ENCODE assay signal across 15 cellular contexts in the genomic region with DNA sequence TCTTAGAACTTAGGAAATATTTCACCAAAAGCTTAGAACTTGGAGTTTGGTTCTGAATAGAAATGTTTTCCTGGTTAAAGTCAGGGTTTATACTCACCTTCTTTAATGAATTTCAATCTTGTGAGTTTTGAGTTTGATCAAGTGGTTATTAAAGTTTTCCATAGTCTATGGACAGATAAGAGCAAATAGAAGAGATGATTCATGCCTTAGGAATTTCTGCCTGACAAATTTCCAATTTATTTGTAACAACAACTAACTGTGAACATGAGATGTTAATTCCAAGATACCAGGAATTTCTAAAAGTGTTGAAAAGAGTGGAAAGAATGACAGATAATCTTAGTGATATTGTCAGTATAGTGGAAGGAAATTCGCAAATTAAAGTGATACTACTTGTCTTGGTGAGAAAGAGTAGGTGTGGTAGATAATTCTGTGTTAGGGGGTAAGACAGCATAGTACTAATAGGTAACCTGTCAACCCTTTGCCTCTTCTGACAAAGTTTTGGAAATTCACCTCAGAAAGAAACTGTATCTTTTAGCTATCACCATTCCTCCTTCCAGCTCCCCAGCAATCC.
DNase-seq lines count a peak whose midpoint lies in the region; ATAC-seq and TF ChIP-seq lines count a peak whose summit lies in the region.
"Had no signal": no experiment of that assay in that cellular context is flagged by ENCODE, and none has a peak within 500 bp of the region (broad histone marks: within the 10 kb centered on the region; RNA-seq: fewer than 3 reads in every experiment).

No MANE protein-coding gene starts in this region.

- H3K36me3 Mint-ChIP-seq in activated CD4-positive, alpha-beta T cell treated with anti-CD3 and anti-CD28 coated beads, Interleukin-2, amount 10 ng/mL, durations not matched to agents 24 days and 14 days (ENCODE audit: low read depth): peaks cover 74% of the 10 kb centered on the region
- H3K36me3 Mint-ChIP-seq in osteocyte (ENCODE audit: unreplicated experiment): peaks cover 48% of the 10 kb centered on the region
- H3K36me3 Mint-ChIP-seq in CD4-positive, alpha-beta T cell (ENCODE audit: low read depth): peaks cover 92% of the 10 kb centered on the region

- no peaks in the 10 kb centered on the region for H3K9me2 ChIP-seq in PC-3 (replicated peaks; ENCODE audit: low read length)

- intact Hi-C loops in activated CD4-positive, alpha-beta T cell treated with anti-CD3 and anti-CD28 coated beads, Interleukin-2, amount 10 ng/mL, durations not matched to agents 24 days and 14 days (cut with micrococcal nuclease): no loop called here
- intact Hi-C loops in PC-3 (cut with micrococcal nuclease): no loop called here
- intact Hi-C loops in CD4-positive, alpha-beta T cell (cut with DNase I, micrococcal nuclease): no loop called here

- no peaks in the 10 kb centered on the region for H3K79me2 ChIP-seq in PC-3 (ENCODE audit: low read length)

- H3K4me1 Mint-ChIP-seq in activated CD4-positive, alpha-beta T cell treated with anti-CD3 and anti-CD28 coated beads, Interleukin-2, amount 10 ng/mL, durations not matched to agents 24 days and 14 days: peaks cover 6% of the 10 kb centered on the region
- peaks cover 18% of the 10 kb centered on the region for H3K4me1 Mint-ChIP-seq in osteocyte (ENCODE audit: unreplicated experiment)
- no peaks in the 10 kb centered on the region for H3K4me1 Mint-ChIP-seq in CD4-positive, alpha-beta T cell (ENCODE audit: low read depth)
- H3K4me1 Mint-ChIP-seq: nephron progenitor cell had no signal

- H2AFZ ChIP-seq in PC-3 (ENCODE audit: low read length): no peak overlapping the region

- peaks cover 26% of the 10 kb centered on the region; the same call in 1 of the 2 replicates for H3K36me3 ChIP-seq in PC-3 (ENCODE audit: low read depth, low read length)

- ATAC-seq in PC-3 (peak; percentile 54), GM19463 (IDR thresholded peaks at IDR 0.05; ENCODE audit: unreplicated experiment) (no peak)
- no peak for ATAC-seq in CD4-positive, alpha-beta T cell (ENCODE audit: poor library complexity)
- ATAC-seq: esophagus mucosa had no signal

- H3K9me3 ChIP-seq in PC-3 (ENCODE audit: low read length): no peaks in the 10 kb centered on the region
- peaks cover 7% of the 10 kb centered on the region for H3K9me3 ChIP-seq in CD4-positive, alpha-beta T cell (ENCODE audit: control insufficient read depth, low read length)
- H3K9me3 ChIP-seq: HAP-1 had no signal

- H3K4me1 ChIP-seq in PC-3 (ENCODE audit: insufficient read depth, low read length): peaks cover 10% of the 10 kb centered on the region; the same call in 1 of the 2 replicates
- H3K4me1 ChIP-seq: HAP-1 had no signal

- no peaks in the 10 kb centered on the region for H3K27me3 ChIP-seq in PC-3 (ENCODE audit: low read length)
- no peaks in the 10 kb centered on the region for H3K27me3 ChIP-seq in CD4-positive, alpha-beta T cell (ENCODE audit: control insufficient read depth, insufficient read depth, low read length)
- H3K27me3 ChIP-seq: tibial nerve had no signal

- TF ChIP-seq CTCF in PC-3 (conservative IDR thresholded peaks at IDR 0.05; ENCODE audit: low read depth, low read length) (no peak), epithelial cell of proximal tubule (conservative IDR thresholded peaks at IDR 0.05; ENCODE audit: low read depth, low read length) (no peak), osteocyte (IDR thresholded peaks at IDR 0.05) (no peak)
- no peak for TF ChIP-seq CTCF in CD4-positive, alpha-beta T cell (IDR thresholded peaks at IDR 0.05)

- BruUV-seq in PC-3 (replicated peaks; lab: Mats Ljungman, UMichigan): no TSS peak

- H3K27ac ChIP-seq in PC-3 (ENCODE audit: low read length): no peak overlapping the region
- H3K27ac ChIP-seq in CD4-positive, alpha-beta T cell (ENCODE audit: low read depth, low read length): no peak overlapping the region
- H3K27ac ChIP-seq: tibial nerve had no signal

- H4K20me1 ChIP-seq in PC-3 (ENCODE audit: low read length): no peaks in the 10 kb centered on the region

- CTCF ChIA-PET in PC-3 (lab: Charles Lee): no interaction called here
- CTCF ChIA-PET in CD4-positive, alpha-beta T cell (lab: Charles Lee): interaction anchor here (0.6 kb wide), 1 partner anchor 74 kb away, joined by 3 read pairs; no protein-coding TSS in a partner anchor

- no peaks in the 10 kb centered on the region for H3F3A ChIP-seq in PC-3 (ENCODE audit: low read length, unreplicated experiment)

- peak overlapping the region; percentile 12 for H3K27ac Mint-ChIP-seq in activated CD4-positive, alpha-beta T cell treated with anti-CD3 and anti-CD28 coated beads, Interleukin-2, amount 10 ng/mL, durations not matched to agents 24 days and 14 days
- peak overlapping the region; percentile 76 for H3K27ac Mint-ChIP-seq in osteocyte (ENCODE audit: unreplicated experiment)
- H3K27ac Mint-ChIP-seq in CD4-positive, alpha-beta T cell: no peak overlapping the region
- H3K27ac Mint-ChIP-seq: nephron progenitor cell had no signal

- peaks cover 36% of the 10 kb centered on the region for H3K9me3 Mint-ChIP-seq in activated CD4-positive, alpha-beta T cell treated with anti-CD3 and anti-CD28 coated beads, Interleukin-2, amount 10 ng/mL, durations not matched to agents 24 days and 14 days
- H3K9me3 Mint-ChIP-seq in osteocyte (ENCODE audit: unreplicated experiment): peaks cover 42% of the 10 kb centered on the region
- H3K9me3 Mint-ChIP-seq in CD4-positive, alpha-beta T cell: peaks cover 13% of the 10 kb centered on the region

- DNase-seq in activated CD4-positive, alpha-beta T cell treated with anti-CD3 and anti-CD28 coated beads, Interleukin-2, amount 10 ng/mL, durations not matched to agents 24 days and 14 days: no peak
- DNase-seq in activated CD4-positive, alpha-beta T cell treated with anti-CD3 and anti-CD28 coated beads, Interleukin-2, amount 50 U/mL, for 48 hours: no peak
- DNase-seq in PC-3 (peak; percentile 77), epithelial cell of proximal tubule (ENCODE audit: low read depth) (peak; percentile 26), osteocyte (ENCODE audit: extremely low spot score, unreplicated experiment) (no peak), DMS53 (lab: John Stamatoyannopoulos, UW) (no peak)
- no peak for DNase-seq in CD4-positive, alpha-beta T cell
- DNase-seq: central memory CD4-positive, alpha-beta T cell; NCI-H748 treated with DMSO at 0.1 percent for 48 hours; nephron progenitor cell; small intestine had no signal

- H3K4me2 ChIP-seq in PC-3 (ENCODE audit: low read length): no peak overlapping the region; the same call in 1 of the 2 replicates

- H3K4me3 Mint-ChIP-seq in activated CD4-positive, alpha-beta T cell treated with anti-CD3 and anti-CD28 coated beads, Interleukin-2, amount 10 ng/mL, durations not matched to agents 24 days and 14 days: no peak overlapping the region
- H3K4me3 Mint-ChIP-seq in osteocyte (ENCODE audit: unreplicated experiment): no peak overlapping the region
- no peak overlapping the region for H3K4me3 Mint-ChIP-seq in CD4-positive, alpha-beta T cell
- H3K4me3 Mint-ChIP-seq: nephron progenitor cell had no signal

- H3K4me3 ChIP-seq in PC-3 (ENCODE audit: low read length) (no peak overlapping the region), epithelial cell of proximal tubule (ENCODE audit: low read depth, low read length) (no peak overlapping the region)
- H3K4me3 ChIP-seq: HAP-1, tibial nerve had no signal

- no peak overlapping the region for H3K9ac ChIP-seq in PC-3 (ENCODE audit: low read length)

- POLR2A ChIA-PET in PC-3 (lab: Charles Lee; ENCODE audit: unreplicated experiment): no interaction called here
- POLR2A ChIA-PET in CD4-positive, alpha-beta T cell (lab: Charles Lee): no interaction called here

- H3K27me3 Mint-ChIP-seq in activated CD4-positive, alpha-beta T cell treated with anti-CD3 and anti-CD28 coated beads, Interleukin-2, amount 10 ng/mL, durations not matched to agents 24 days and 14 days: no peaks in the 10 kb centered on the region
- H3K27me3 Mint-ChIP-seq in osteocyte (ENCODE audit: unreplicated experiment): no peaks in the 10 kb centered on the region
- H3K27me3 Mint-ChIP-seq in CD4-positive, alpha-beta T cell: no peaks in the 10 kb centered on the region

Comparison
In these comparisons a context has a peak if more than half of its experiments do, and no peak if none do; other contexts are left out.
1. DNase-seq: peak in PC-3 (single experiment) and epithelial cell of proximal tubule (single experiment); none in activated CD4-positive, alpha-beta T cell treated with anti-CD3 and anti-CD28 coated beads, Interleukin-2, amount 10 ng/mL, durations not matched to agents 24 days and 14 days (single experiment), activated CD4-positive, alpha-beta T cell treated with anti-CD3 and anti-CD28 coated beads, Interleukin-2, amount 50 U/mL, for 48 hours (0 of 2), osteocyte (single experiment), CD4-positive, alpha-beta T cell (0 of 10) and DMS53 (single experiment).